ENCODE assay signal across 8 cellular contexts in genomic region chr15:74373731-74374647, GRCh38. TPM values are rescaled to one million over a fixed set of nuclear protein-coding genes. Genes with fewer than 3 reads are reported as not detected.
DNase-seq lines count a peak whose midpoint lies in the region; ATAC-seq, FAIRE-seq and TF ChIP-seq lines count a peak whose summit lies in the region.

No MANE protein-coding gene starts in this region.

- H3K4me1 ChIP-seq in spleen: peaks cover 10 to 30% (median 25%) of the 10 kb centered on the region in 6 donors

- DNase-seq in AG08395 (ENCODE audit: low spot score): peak; percentile 99
- DNase-seq in NCI-H2196 treated with DMSO at 0.1 percent for 48 hours (lab: John Stamatoyannopoulos, UW; ENCODE audit: unreplicated experiment): peak; percentile 44
- DNase-seq in WERI-Rb-1: peak; percentile 96
- peak; percentile 76 for DNase-seq in bronchial epithelial cell (ENCODE audit: low read depth)
- peak; percentile 91 for DNase-seq in inferior parietal cortex (ENCODE audit: extremely low spot score)
- DNase-seq in spleen: peak; percentile 97

- TF ChIP-seq CTCF in WERI-Rb-1 (IDR thresholded peaks at IDR 0.05; ENCODE audit: low read depth, low read length): peak; percentile 87
- TF ChIP-seq CTCF in bronchial epithelial cell (IDR thresholded peaks at IDR 0.05; ENCODE audit: insufficient read depth, low read length, severe bottlenecking): peak; percentile 88
- peak; percentile 65 to 95 (median 93) for TF ChIP-seq CTCF in spleen (IDR thresholded peaks at IDR 0.05 in 8 of 11, conservative IDR thresholded peaks at IDR 0.05 in 3 of 11)

- no peaks in the 10 kb centered on the region for H3K27me3 ChIP-seq in WERI-Rb-1 (ENCODE audit: insufficient read depth, low read depth, severe bottlenecking)
- peaks cover 1% of the 10 kb centered on the region for H3K27me3 ChIP-seq in bronchial epithelial cell (ENCODE audit: control insufficient read depth, insufficient read depth, low read length)
- peaks cover 0 to 14% (median 0%) of the 10 kb centered on the region in 7 donors for H3K27me3 ChIP-seq in spleen (replicated peaks in 1 of 7)

- H3K4me3 ChIP-seq in WERI-Rb-1 (ENCODE audit: low read depth, low read length) (peak overlapping the region; percentile 80), bronchial epithelial cell (ENCODE audit: low read depth, low read length) (peak overlapping the region; percentile 59), spleen (peak overlapping the region; percentile 60 to 92 (median 72))

- 0 to 1% (median 1%) methylated on average over 26 to 62 of the region's 62 CpGs for WGBS in spleen, 5 donors

- H3K9me3 ChIP-seq in WERI-Rb-1 (ENCODE audit: severe bottlenecking) (no peaks in the 10 kb centered on the region), spleen (no peaks in the 10 kb centered on the region)

- TF ChIP-seq POLR2A in spleen (IDR thresholded peaks at IDR 0.05): no peak

- no peak for FAIRE-seq in bronchial epithelial cell (lab: Jason Lieb, UNC)

- peak overlapping the region; percentile 31 for H3K27ac ChIP-seq in WERI-Rb-1
- peak overlapping the region; percentile 18 to 87 (median 80) for H3K27ac ChIP-seq in spleen

- intact Hi-C loops in spleen (cut with DNase I; ENCODE audit: low total_unique reads): loop anchor here (5.0 kb wide), 3 partner anchors 163 to 393 kb away; no protein-coding TSS in a partner anchor

- H3K36me3 ChIP-seq in WERI-Rb-1: no peaks in the 10 kb centered on the region
- no peaks in the 10 kb centered on the region for H3K36me3 ChIP-seq in bronchial epithelial cell (ENCODE audit: control insufficient read depth, insufficient read depth, low read length)
- H3K36me3 ChIP-seq in spleen: no peaks in the 10 kb centered on the region

- ATAC-seq in GM18909 (IDR thresholded peaks at IDR 0.05; ENCODE audit: poor library complexity, unreplicated experiment) (peak; percentile 84), HG03159 (IDR thresholded peaks at IDR 0.05; ENCODE audit: unreplicated experiment) (peak; percentile 62)

RNA-seq across cellular contexts. Expression of gene CYP11A1, which starts 6.5 kb away (rescaled TPM):
- not detected in 2 replicates for total RNA-seq in bronchial epithelial cell
- 10 to 100 TPM in 1 of 7 donors, 1 to 10 TPM in 6; 3.2 to 14.3 (median 5.0) TPM for total RNA-seq in spleen
- polyA plus RNA-seq in spleen: 1 to 10 TPM; 1.6 to 3.6 (median 1.7) TPM

RNA-seq across cellular contexts. Expression of gene SEMA7A, which starts 59.8 kb away (rescaled TPM):
- 4.0 and 5.3 TPM in 2 replicates for total RNA-seq in bronchial epithelial cell
- 100 to 1,000 TPM in 5 of 7 donors, 10 to 100 TPM in 2; 74.9 to 150 (median 132) TPM for total RNA-seq in spleen
- 100 to 1,000 TPM in 1 of 3 donors, 10 to 100 TPM in 2; 41.6 to 154 (median 78.4) TPM for polyA plus RNA-seq in spleen

Comparison
In these comparisons a context has a peak if more than half of its experiments do, and no peak if none do; other contexts are left out.
1. Peak in every context shown above with its lines: DNase-seq, ATAC-seq, H3K4me3 ChIP-seq and H3K27ac ChIP-seq.
2. DNase-seq: peak in every context shown above with its lines; median percentile 99 in AG08395; 97 in spleen; 96 in WERI-Rb-1; 91 in inferior parietal cortex; 76 in bronchial epithelial cell; 44 in NCI-H2196 treated with DMSO at 0.1 percent for 48 hours.
3. RNA of gene SEMA7A, which starts 59.8 kb away (total RNA-seq): 74.9 to 150 TPM in spleen; 4.0 to 5.3 TPM in bronchial epithelial cell; every median in the first group is over 10 times any median in the second.